In the genomic region with DNA sequence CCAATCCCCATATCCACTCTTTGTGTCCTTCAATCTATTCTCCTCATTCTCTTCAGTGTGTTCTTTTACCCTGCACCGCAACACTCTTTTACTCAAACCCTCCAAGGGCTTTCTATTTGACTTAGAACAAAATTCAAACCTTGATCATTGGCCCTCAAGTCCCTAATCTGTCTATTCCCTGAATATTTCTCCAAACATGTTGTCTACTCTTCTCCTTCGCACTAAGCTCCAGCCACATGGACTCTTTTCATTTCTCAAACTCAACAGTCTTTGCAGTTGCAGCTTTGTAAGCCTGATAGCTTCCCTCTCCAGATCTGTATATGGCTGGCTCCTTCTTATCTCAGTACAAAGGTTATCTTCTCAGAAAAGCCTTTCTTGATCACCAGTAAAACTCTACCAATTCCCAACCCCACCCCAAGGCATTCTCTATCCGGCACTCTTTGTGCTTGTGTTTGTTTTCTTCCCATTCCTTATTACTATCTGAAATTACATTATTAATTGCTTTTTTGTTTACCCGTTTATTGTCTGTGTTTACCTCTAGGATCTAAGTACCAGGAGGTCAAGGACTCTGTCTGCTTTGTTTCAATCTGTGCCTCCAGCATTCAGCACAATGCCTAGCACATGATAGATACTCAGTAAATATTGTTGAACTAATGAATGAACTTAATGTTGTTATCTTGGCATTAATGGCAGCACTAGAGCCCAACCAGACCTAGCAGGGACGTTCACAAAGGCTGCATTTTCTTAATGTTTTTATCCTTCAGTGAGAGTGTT, we compare ENCODE assay signal across 19 cellular contexts.
DNase-seq lines count a peak whose midpoint lies in the region; ATAC-seq, FAIRE-seq and TF ChIP-seq lines count a peak whose summit lies in the region.
"Had no signal": no experiment of that assay in that cellular context is flagged by ENCODE, and none has a peak within 500 bp of the region (broad histone marks: within the 10 kb centered on the region; RNA-seq: fewer than 3 reads in every experiment).

No MANE protein-coding gene starts in this region.

- H3K27ac ChIP-seq in body of pancreas = peak overlapping the region; percentile 22 to 47 (median 31)
- H3K27ac ChIP-seq in mesodermal cell (ENCODE audit: low read depth, low read length, severe bottlenecking) = peak overlapping the region; percentile 77
- H3K27ac ChIP-seq in small intestine (ENCODE audit: low read depth in 1 of 2, low read length in 1 of 2) = peak overlapping the region; percentile 55 to 65
- H3K27ac ChIP-seq: PC-9, SK-N-MC had no signal

- H3K9me3 ChIP-seq in body of pancreas (no peaks in the 10 kb centered on the region), mesodermal cell (ENCODE audit: control insufficient read depth, low read length) (peaks cover 5% of the 10 kb centered on the region), small intestine (ENCODE audit: control insufficient read depth, low read depth) (no peaks in the 10 kb centered on the region)

- peak; percentile 45 for ATAC-seq in body of pancreas

- FAIRE-seq in small intestine (lab: Jason Lieb, UNC) = no peak
- FAIRE-seq: H54 had no signal

- H3K4me1 ChIP-seq in body of pancreas (peaks cover 28% of the 10 kb centered on the region), mesodermal cell (ENCODE audit: control insufficient read depth, insufficient read depth, low read length, poor library complexity, severe bottlenecking) (peaks cover 18% of the 10 kb centered on the region), small intestine (ENCODE audit: control insufficient read depth in 2 of 2, insufficient read depth in 1 of 2, low read depth in 1 of 2, low read length in 1 of 2) (peaks cover 5 to 12% of the 10 kb centered on the region in 2 donors)

- H3K27me3 ChIP-seq in body of pancreas (no peaks in the 10 kb centered on the region), small intestine (ENCODE audit: control insufficient read depth in 2 of 2, insufficient read depth in 2 of 2, low read length in 2 of 2) (no peaks in the 10 kb centered on the region)

- DNase-seq in LoVo (ENCODE audit: low spot score) (peak; percentile 60), body of pancreas (no peak), small intestine (peak; percentile 91), MV-4-11 (lab: John Stamatoyannopoulos, UW) (no peak), NCI-H2029 (lab: John Stamatoyannopoulos, UW) (no peak), HCEC 1CT (no peak)
- DNase-seq: ACHN; AML-193; Calu3; CD4-positive, CD25-positive, alpha-beta regulatory T cell; NCI-H1417 treated with DMSO at 0.1 percent for 48 hours; NCI-H2029 treated with DMSO at 0.1 percent for 48 hours; NCI-H2171 treated with DMSO at 0.1 percent for 48 hours; NCI-H446 treated with DMSO at 0.1 percent for 48 hours; NCI-H774; PC-9 had no signal

- H3K4me3 ChIP-seq in body of pancreas (no peak overlapping the region), mesodermal cell (ENCODE audit: extremely low read depth, insufficient read depth, low read length, poor library complexity, severe bottlenecking) (no peak overlapping the region), small intestine (ENCODE audit: low read depth in 1 of 2, low read length in 2 of 2) (no peak overlapping the region)
- H3K4me3 ChIP-seq: PC-9, SK-N-MC had no signal

- H3K36me3 ChIP-seq in body of pancreas (replicated peaks in 1 of 2; ENCODE audit: insufficient read depth in 1 of 2, low read depth in 2 of 2) (no peaks in the 10 kb centered on the region), mesodermal cell (ENCODE audit: control insufficient read depth, insufficient read depth, low read length) (no peaks in the 10 kb centered on the region), small intestine (ENCODE audit: control insufficient read depth in 2 of 2, insufficient read depth in 2 of 2, low read length in 2 of 2) (no peaks in the 10 kb centered on the region)

- intact Hi-C loops in body of pancreas (cut with DNase I) = loop anchor here (5.0 kb wide), 1 partner anchor 109 kb away; no protein-coding TSS in a partner anchor

- no peak for TF ChIP-seq CTCF in body of pancreas (IDR thresholded peaks at IDR 0.05)

- no peak for TF ChIP-seq POLR2A in body of pancreas (IDR thresholded peaks at IDR 0.05)

- WGBS in body of pancreas, 2 donors = 34 to 35% methylated on average over 5 of the region's 5 CpGs
- 86 to 89% methylated on average over 3 to 4 of the region's 5 CpGs for WGBS in mesodermal cell (ENCODE audit: insufficient coverage in 2 of 2), 2 experiments
- WGBS in small intestine, 3 donors = 20 to 45% (median 31%) methylated on average over 5 of the region's 5 CpGs

Comparison
In these comparisons a context has a peak if more than half of its experiments do, and no peak if none do; other contexts are left out.
1. DNase-seq: peak in LoVo (single experiment) and small intestine (single experiment); none in body of pancreas (0 of 4), MV-4-11 (single experiment), NCI-H2029 (single experiment) and HCEC 1CT (single experiment).
2. Peak in every context shown above with its lines, with median percentiles within 50 percentile points of each other: H3K27ac ChIP-seq.